Comparison of ENCODE assay signal across 28 cellular contexts in the genomic region with DNA sequence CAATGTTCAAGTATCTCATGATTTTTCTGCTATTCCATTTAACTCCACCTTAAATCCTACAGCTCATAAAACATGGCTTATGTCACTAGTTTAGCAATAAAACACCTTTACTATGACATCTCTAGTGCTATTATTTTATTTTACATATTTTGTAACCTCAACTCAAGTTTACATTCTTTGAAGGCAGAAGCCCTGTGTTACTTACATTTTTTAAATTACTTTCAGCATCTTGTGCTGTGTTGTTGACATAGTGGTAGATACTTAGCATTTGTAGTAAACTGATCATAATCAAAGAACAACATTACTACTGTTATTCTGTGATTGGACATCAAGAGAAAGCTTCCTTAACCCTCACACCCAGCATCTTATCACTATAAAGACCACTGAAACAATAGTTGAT.
"Had no signal": no experiment of that assay in that cellular context is flagged by ENCODE, and none has a peak within 500 bp of the region (broad histone marks: within the 10 kb centered on the region; RNA-seq: fewer than 3 reads in every experiment).

No MANE protein-coding gene starts in this region.

- H3K4me3 Mint-ChIP-seq: stimulated activated effector memory CD8-positive, alpha-beta T cell treated with anti-CD3 and anti-CD28 coated beads, Interleukin-12 subunit alpha, Interleukin-12 subunit beta, amount 100 ng/mL, for 72 hours; stimulated activated memory B cell treated with anti-CD40 and anti-IgM and Interleukin-4, amounts not matched to agents 10 μg/mL and 1 μg/mL and 100 μg/mL, for 72 hours; stimulated activated naive B cell treated with anti-CD40 and anti-IgM and Interleukin-4, amounts not matched to agents 10 μg/mL and 1 μg/mL and 100 μg/mL, for 72 hours; stimulated activated naive CD8-positive, alpha-beta T cell treated with anti-CD3 and anti-CD28 coated beads, Interleukin-15, amount 100 ng/mL, for 72 hours; stimulated activated naive CD8-positive, alpha-beta T cell treated with anti-CD3 and anti-CD28 coated beads, Interleukin-15, Interleukin-2, amounts not matched to agents 100 ng/mL and 50 ng/mL, for 24 hours; type B pancreatic cell had no signal

- H3K27me3 Mint-ChIP-seq: stimulated activated memory B cell treated with anti-CD40 and anti-IgM and Interleukin-4, amounts not matched to agents 10 μg/mL and 1 μg/mL and 100 μg/mL, for 72 hours; stimulated activated naive B cell treated with anti-CD40 and anti-IgM and Interleukin-4, amounts not matched to agents 10 μg/mL and 1 μg/mL and 100 μg/mL, for 72 hours; stimulated activated naive CD8-positive, alpha-beta T cell treated with anti-CD3 and anti-CD28 coated beads, Interleukin-15, amount 100 ng/mL, for 72 hours; stimulated activated naive CD8-positive, alpha-beta T cell treated with anti-CD3 and anti-CD28 coated beads, Interleukin-15, Interleukin-2, amounts not matched to agents 100 ng/mL and 50 ng/mL, for 24 hours had no signal

- H3K27ac Mint-ChIP-seq: stimulated activated effector memory CD8-positive, alpha-beta T cell treated with anti-CD3 and anti-CD28 coated beads, Interleukin-12 subunit alpha, Interleukin-12 subunit beta, amount 100 ng/mL, for 72 hours; stimulated activated memory B cell treated with anti-CD40 and anti-IgM and Interleukin-4, amounts not matched to agents 10 μg/mL and 1 μg/mL and 100 μg/mL, for 72 hours; stimulated activated naive B cell treated with anti-CD40 and anti-IgM and Interleukin-4, amounts not matched to agents 10 μg/mL and 1 μg/mL and 100 μg/mL, for 72 hours; stimulated activated naive CD8-positive, alpha-beta T cell treated with anti-CD3 and anti-CD28 coated beads, Interleukin-15, amount 100 ng/mL, for 72 hours; stimulated activated naive CD8-positive, alpha-beta T cell treated with anti-CD3 and anti-CD28 coated beads, Interleukin-15, Interleukin-2, amounts not matched to agents 100 ng/mL and 50 ng/mL, for 24 hours; type B pancreatic cell had no signal

- H3K4me1 ChIP-seq: stomach, suprapubic skin, testis, thyroid gland, tibial artery, tibial nerve, transverse colon, upper lobe of left lung, upper lobe of right lung, uterus, vagina had no signal

- H3K9me3 ChIP-seq: stomach, suprapubic skin, testis, thoracic aorta, thyroid gland, tibial artery, tibial nerve, transverse colon, upper lobe of left lung, upper lobe of right lung, uterus, vagina had no signal

- H3K4me1 Mint-ChIP-seq: stimulated activated effector memory CD8-positive, alpha-beta T cell treated with anti-CD3 and anti-CD28 coated beads, Interleukin-12 subunit alpha, Interleukin-12 subunit beta, amount 100 ng/mL, for 72 hours; stimulated activated memory B cell treated with anti-CD40 and anti-IgM and Interleukin-4, amounts not matched to agents 10 μg/mL and 1 μg/mL and 100 μg/mL, for 72 hours; stimulated activated naive B cell treated with anti-CD40 and anti-IgM and Interleukin-4, amounts not matched to agents 10 μg/mL and 1 μg/mL and 100 μg/mL, for 72 hours; stimulated activated naive CD8-positive, alpha-beta T cell treated with anti-CD3 and anti-CD28 coated beads, Interleukin-15, amount 100 ng/mL, for 72 hours had no signal

- DNase-seq: stimulated activated CD4-positive, alpha-beta T cell treated with anti-CD3 and anti-CD28 coated beads, Interleukin-2, amount 100 ng/mL, for 48 hours; stimulated activated CD4-positive, alpha-beta T cell treated with anti-CD3 and anti-CD28 coated beads, Interleukin-4, amount 100 ng/mL, for 1 hour; stimulated activated CD4-positive, alpha-beta T cell treated with anti-CD3 and anti-CD28 coated beads, Interleukin-4, amount 100 ng/mL, for 24 hours; stimulated activated CD4-positive, alpha-beta T cell treated with anti-CD3 and anti-CD28 coated beads, Interleukin-4, amount 100 ng/mL, for 4 hours; stimulated activated CD8-positive, alpha-beta memory T cell treated with anti-CD3 and anti-CD28 coated beads, Interleukin-4, amount 100 ng/mL, for 48 hours; stimulated activated naive B cell treated with anti-CD40 and anti-IgM and Interleukin-4, amounts not matched to agents 10 μg/mL and 1 μg/mL and 100 μg/mL, for 72 hours; stimulated activated naive CD4-positive, alpha-beta T cell; stimulated activated naive CD4-positive, alpha-beta T cell treated with Interleukin-2 at 50 U/mL for 16 hours; stimulated activated naive CD8-positive, alpha-beta T cell treated with anti-CD3 and anti-CD28 coated beads, Interleukin-15, amount 100 ng/mL, for 72 hours; stimulated activated naive CD8-positive, alpha-beta T cell treated with anti-CD3 and anti-CD28 coated beads, Interleukin-15, Interleukin-2, amounts not matched to agents 100 U/mL and 50 U/mL, for 24 hours; stomach; substantia nigra; testis; tibial artery; transverse colon; upper lobe of left lung; upper lobe of right lung; uterus had no signal

- H3K27ac ChIP-seq: stomach, suprapubic skin, testis, thoracic aorta, thyroid gland, tibial artery, tibial nerve, transverse colon, upper lobe of left lung, upper lobe of right lung, uterus, vagina had no signal

- FAIRE-seq: urothelium cell line had no signal

- H3K36me3 ChIP-seq: stomach, suprapubic skin, thoracic aorta, thyroid gland, tibial artery, tibial nerve, transverse colon, upper lobe of left lung, upper lobe of right lung, vagina had no signal

- H3K36me3 Mint-ChIP-seq: stimulated activated effector memory CD8-positive, alpha-beta T cell treated with anti-CD3 and anti-CD28 coated beads, Interleukin-12 subunit alpha, Interleukin-12 subunit beta, amount 100 ng/mL, for 72 hours; stimulated activated memory B cell treated with anti-CD40 and anti-IgM and Interleukin-4, amounts not matched to agents 10 μg/mL and 1 μg/mL and 100 μg/mL, for 72 hours; stimulated activated naive B cell treated with anti-CD40 and anti-IgM and Interleukin-4, amounts not matched to agents 10 μg/mL and 1 μg/mL and 100 μg/mL, for 72 hours; type B pancreatic cell had no signal

- H3K27me3 ChIP-seq: stomach, suprapubic skin, testis, thyroid gland, tibial artery, tibial nerve, transverse colon, upper lobe of left lung, upper lobe of right lung, uterus, vagina had no signal

- H3K4me3 ChIP-seq: stomach, suprapubic skin, testis, thoracic aorta, thyroid gland, tibial artery, tibial nerve, transverse colon, upper lobe of left lung, upper lobe of right lung, uterus, vagina had no signal

- ATAC-seq: stimulated activated effector memory CD8-positive, alpha-beta T cell treated with anti-CD3 and anti-CD28 coated beads, Interleukin-12 subunit alpha, Interleukin-12 subunit beta, amount 100 ng/mL, for 72 hours; stimulated activated memory B cell treated with anti-CD40 and anti-IgM and Interleukin-4, amounts not matched to agents 10 μg/mL and 1 μg/mL and 100 μg/mL, for 72 hours; stimulated activated naive B cell treated with anti-CD40 and anti-IgM and Interleukin-4, amounts not matched to agents 10 μg/mL and 1 μg/mL and 100 μg/mL, for 72 hours; stimulated activated naive CD8-positive, alpha-beta T cell treated with anti-CD3 and anti-CD28 coated beads, Interleukin-15, amount 100 ng/mL, for 72 hours; stimulated activated naive CD8-positive, alpha-beta T cell treated with anti-CD3 and anti-CD28 coated beads, Interleukin-15, Interleukin-2, amounts not matched to agents 100 U/mL and 50 U/mL, for 24 hours; upper lobe of right lung had no signal
